ENCODE assay signal across 14 cellular contexts in genomic region chr6:149231786-149232185, GRCh38.
A peak's percentile ranks its signal among the peaks of the same experiment; 100 is the strongest.
DNase-seq lines count a peak whose midpoint lies in the region; ATAC-seq and TF ChIP-seq lines count a peak whose summit lies in the region.
"Had no signal": no experiment of that assay in that cellular context is flagged by ENCODE, and none has a peak within 500 bp of the region (broad histone marks: within the 10 kb centered on the region; RNA-seq: fewer than 3 reads in every experiment).

No MANE protein-coding gene starts in this region.

- peak overlapping the region; percentile 33 for H2AK5ac ChIP-seq in IMR-90 (ENCODE audit: low read depth, low read length)

- H2BK15ac ChIP-seq in IMR-90 (ENCODE audit: low read depth, low read length), result 0 out of 3 replicates have a peak overlapping the region, but pooled peaks have one; percentile 70

- intact Hi-C loops in IMR-90 (cut with micrococcal nuclease), result no loop called here

- peaks cover 7% of the 10 kb centered on the region; the same call in 1 of the 2 replicates for H3K27me3 ChIP-seq in IMR-90 (ENCODE audit: control insufficient read depth, insufficient read depth, low read length)
- H3K27me3 ChIP-seq: heart left ventricle had no signal

- peaks cover 37 to 65% (median 46%) of the 10 kb centered on the region in 4 donors for H3K4me1 Mint-ChIP-seq in naive thymus-derived CD8-positive, alpha-beta T cell

- H3K79me1 ChIP-seq in IMR-90 (ENCODE audit: low read depth in 1 of 2, low read length in 2 of 2), result no peaks in the 10 kb centered on the region

- H2AFZ ChIP-seq in IMR-90 (replicated peaks; ENCODE audit: low read length, poor library complexity), result peak overlapping the region; percentile 67

- H2BK120ac ChIP-seq in IMR-90 (ENCODE audit: low read depth, low read length), result peak overlapping the region; percentile 30; the same call in 1 of the 2 replicates

- H3K23ac ChIP-seq in IMR-90 (ENCODE audit: low read depth, low read length), result no peak overlapping the region

- H4K5ac ChIP-seq in IMR-90 (ENCODE audit: low read depth, low read length), result peak overlapping the region; percentile 65; the same call in 1 of the 2 replicates

- H2BK20ac ChIP-seq in IMR-90 (ENCODE audit: low read depth, low read length), result peak overlapping the region; percentile 20

- CTCF ChIA-PET in IMR-90 (lab: Yijun Ruan, JAX), result interaction anchor here (1.3 kb wide), 1 partner anchor 9 kb away, joined by 5 read pairs; no protein-coding TSS in a partner anchor

- no peak for TF ChIP-seq CTCF in IMR-90 (conservative IDR thresholded peaks at IDR 0.05; ENCODE audit: low read depth, low read length)

- H3K9me3 ChIP-seq in IMR-90 (ENCODE audit: control insufficient read depth, insufficient read depth, low read length), result no peaks in the 10 kb centered on the region
- H3K9me3 ChIP-seq: heart left ventricle, lower lobe of right lung had no signal

- H3K27ac Mint-ChIP-seq in naive thymus-derived CD8-positive, alpha-beta T cell, result peak overlapping the region in 8 of 10 donors; percentile 42 to 94 (median 88)

- no peaks in the 10 kb centered on the region for H3K36me3 ChIP-seq in IMR-90 (ENCODE audit: control insufficient read depth, insufficient read depth, low read length)
- H3K36me3 ChIP-seq: heart left ventricle, lower lobe of right lung had no signal

- peak overlapping the region in 5 of 10 donors; percentile 12 to 54 (median 24) for H3K4me3 Mint-ChIP-seq in naive thymus-derived CD8-positive, alpha-beta T cell

- TF ChIP-seq POLR2A in IMR-90 (IDR thresholded peaks at IDR 0.05; ENCODE audit: low read depth, low read length), result no peak

- DNase-seq in CD1c-positive myeloid dendritic cell (ENCODE audit: extremely low spot score) (peak; percentile 55), IMR-90 (peak; percentile 63), brain pericyte (ENCODE audit: low read depth, low spot score) (peak; percentile 67), EL (no peak), OCI-M2 (lab: John Stamatoyannopoulos, UW; ENCODE audit: unreplicated experiment) (no peak), NCI-H1417 treated with DMSO at 0.1 percent for 48 hours (lab: John Stamatoyannopoulos, UW) (no peak)
- DNase-seq in naive thymus-derived CD8-positive, alpha-beta T cell, result no peak
- DNase-seq: effector memory CD8-positive, alpha-beta T cell; heart left ventricle; lower lobe of right lung; NCI-H1417; NK-92 treated with Interleukin-12 subunit alpha and Interleukin-12 subunit beta, amount 100 ng/mL, for 24 hours; T-helper 9 cell had no signal

- H3K27me3 Mint-ChIP-seq in naive thymus-derived CD8-positive, alpha-beta T cell, result no peaks in the 10 kb centered on the region
- H3K27me3 Mint-ChIP-seq: effector memory CD8-positive, alpha-beta T cell had no signal

- ATAC-seq in IMR-90 (ENCODE audit: low read depth) (peak; percentile 70), GM19351 (IDR thresholded peaks at IDR 0.05; ENCODE audit: unreplicated experiment) (no peak)
- no peak for ATAC-seq in naive thymus-derived CD8-positive, alpha-beta T cell
- ATAC-seq: effector memory CD8-positive, alpha-beta T cell had no signal

- TF ChIP-seq RAD21 in IMR-90 (IDR thresholded peaks at IDR 0.05; ENCODE audit: low read length), result no peak

- in situ Hi-C loops in IMR-90 (cut with MboI; ENCODE audit: low sequenced_read_pairs), result no loop called here

- H4K91ac ChIP-seq in IMR-90 (ENCODE audit: insufficient read depth, low read depth, low read length), result peak overlapping the region; percentile 57; the same call in 1 of the 2 replicates

- no peak overlapping the region for H2AK9ac ChIP-seq in IMR-90 (replicated peaks; ENCODE audit: low read depth, low read length, poor library complexity)

- H2BK5ac ChIP-seq in IMR-90 (ENCODE audit: low read depth, low read length, poor library complexity, severe bottlenecking), result no peak overlapping the region

- peaks cover 10% of the 10 kb centered on the region for H3K9me1 ChIP-seq in IMR-90 (ENCODE audit: insufficient read depth, low read length)

- H3K9me3 Mint-ChIP-seq in naive thymus-derived CD8-positive, alpha-beta T cell, result peaks cover 0 to 7% (median 0%) of the 10 kb centered on the region in 9 donors
- H3K9me3 Mint-ChIP-seq: effector memory CD8-positive, alpha-beta T cell had no signal

- H3K14ac ChIP-seq in IMR-90 (replicated peaks; ENCODE audit: low read depth, low read length), result 0 out of 2 replicates have a peak overlapping the region, but pooled peaks have one; percentile 44

- no peaks in the 10 kb centered on the region for H3K36me3 Mint-ChIP-seq in naive thymus-derived CD8-positive, alpha-beta T cell

- H3K4me3 ChIP-seq in IMR-90 (ENCODE audit: insufficient read depth, low read depth, low read length), result no peak overlapping the region
- H3K4me3 ChIP-seq: heart left ventricle, lower lobe of right lung had no signal

- no TSS peak for BruUV-seq in IMR-90 (replicated peaks; lab: Mats Ljungman, UMichigan)

- peak overlapping the region; percentile 71 for H3K4me2 ChIP-seq in IMR-90 (ENCODE audit: low read depth, low read length)

- POLR2A ChIA-PET in IMR-90 (lab: Charles Lee; ENCODE audit: unreplicated experiment), result no interaction called here
- POLR2A ChIA-PET in naive thymus-derived CD8-positive, alpha-beta T cell (lab: Charles Lee), result interaction anchor here (0.9 to 2.0 kb wide), 4 partner anchors 9 to 116 kb away, joined by 3 to 5 read pairs (median 4); no protein-coding TSS in a partner anchor

- peak overlapping the region; percentile 43; the same call in 1 of the 2 replicates for H3K27ac ChIP-seq in IMR-90 (ENCODE audit: insufficient read depth, low read length)
- H3K27ac ChIP-seq: lower lobe of right lung had no signal

- dilution Hi-C loops in IMR-90 (cut with HindIII; ENCODE audit: low sequenced_read_pairs, unreplicated experiment), result no loop called here

- peaks cover 22% of the 10 kb centered on the region for H3K4me1 ChIP-seq in IMR-90 (ENCODE audit: control insufficient read depth, insufficient read depth, low read length)

- 16% methylated on average over 3 of the region's 7 CpGs; no CpG with 5 or more reads in 1 of the 2 experiments for WGBS in IMR-90 (ENCODE audit: extremely low coverage in 2 of 2, insufficient read length in 1 of 2), 2 experiments

- no peak overlapping the region for H3K56ac ChIP-seq in IMR-90 (ENCODE audit: extremely low read depth, insufficient read depth, low read length)

- H3K9ac ChIP-seq in IMR-90 (ENCODE audit: low read depth, low read length), result no peak overlapping the region

- H3K4ac ChIP-seq in IMR-90 (ENCODE audit: low read depth, low read length), result peak overlapping the region; percentile 41; the same call in 1 of the 2 replicates

- H3K18ac ChIP-seq in IMR-90 (ENCODE audit: low read depth, low read length), result peak overlapping the region; percentile 90

- peak overlapping the region in 1 of 2 experiments; percentile 61; a peak in 2 of 4 replicates for H4K8ac ChIP-seq in IMR-90 (ENCODE audit: low read depth in 2 of 2, low read length in 2 of 2)

- H4K20me1 ChIP-seq in IMR-90 (ENCODE audit: insufficient read depth, low read length), result 0 out of 2 replicates have a peak, but pooled peaks cover 3% of the 10 kb centered on the region

TF ChIP-seq in IMR-90, 13 proteins besides CTCF, POLR2A, EP300 and RAD21:
- no peak for TF ChIP-seq MXI1 (IDR thresholded peaks at IDR 0.05; ENCODE audit: borderline replicate concordance, low read depth, low read length)
- TF ChIP-seq CEBPB (IDR thresholded peaks at IDR 0.05; ENCODE audit: low read depth, low read length), result peak; percentile 33; the same call in 1 of the 2 replicates
- TF ChIP-seq MAFK (IDR thresholded peaks at IDR 0.05; ENCODE audit: low read depth, low read length), result no peak

Comparison
In these comparisons a context has a peak if more than half of its experiments do, and no peak if none do; other contexts are left out.
1. DNase-seq: peak in CD1c-positive myeloid dendritic cell (single experiment), IMR-90 (single experiment) and brain pericyte (single experiment); none in naive thymus-derived CD8-positive, alpha-beta T cell (0 of 10), EL (single experiment), OCI-M2 (single experiment) and NCI-H1417 treated with DMSO at 0.1 percent for 48 hours (single experiment).